In genomic region chr1:43853161-43853921, GRCh38 we compare ENCODE assay signal across 8 cellular contexts.
DNase-seq lines count a peak whose midpoint lies in the region; ATAC-seq and TF ChIP-seq lines count a peak whose summit lies in the region.

No MANE protein-coding gene starts in this region.

- peaks cover 62% of the 10 kb centered on the region for H4K20me1 ChIP-seq in smooth muscle cell (ENCODE audit: low read depth)

- peak; percentile 66 for ATAC-seq in GM19463 (IDR thresholded peaks at IDR 0.05; ENCODE audit: unreplicated experiment)
- ATAC-seq in mucosa of descending colon, result peak; percentile 90
- no peak for ATAC-seq in HG03159 (IDR thresholded peaks at IDR 0.05; ENCODE audit: unreplicated experiment)

- WGBS in smooth muscle cell (ENCODE audit: low lambda C conversion rate), result 75% methylated on average over 7 of the region's 7 CpGs

- H3K27ac ChIP-seq in smooth muscle cell (ENCODE audit: low read depth), result no peak overlapping the region

- H3K4me1 ChIP-seq in mucosa of descending colon (ENCODE audit: low read depth) (peaks cover 7% of the 10 kb centered on the region), smooth muscle cell (ENCODE audit: low read depth) (no peaks in the 10 kb centered on the region)

- intact Hi-C loops in mucosa of descending colon (cut with DNase I, micrococcal nuclease), result no loop called here

- no peaks in the 10 kb centered on the region for H3K79me2 ChIP-seq in smooth muscle cell (ENCODE audit: low read depth)

- no peaks in the 10 kb centered on the region for H3K27me3 ChIP-seq in smooth muscle cell (ENCODE audit: low read depth)

- no peaks in the 10 kb centered on the region for H3F3A ChIP-seq in smooth muscle cell (ENCODE audit: low read depth)

- H3K36me3 ChIP-seq in mucosa of descending colon (ENCODE audit: low read depth) (no peaks in the 10 kb centered on the region), smooth muscle cell (ENCODE audit: low read depth) (no peaks in the 10 kb centered on the region)

- H3K4me3 ChIP-seq in AG10803 (ENCODE audit: low read length) (no peak overlapping the region), mucosa of descending colon (no peak overlapping the region), smooth muscle cell (no peak overlapping the region)

- H3K4me2 ChIP-seq in smooth muscle cell, result no peak overlapping the region

- no peak overlapping the region for H3K9ac ChIP-seq in smooth muscle cell (ENCODE audit: low read depth)

- no peak for TF ChIP-seq CTCF in AG10803 (conservative IDR thresholded peaks at IDR 0.05; ENCODE audit: low read length)
- no peak for TF ChIP-seq CTCF in mucosa of descending colon (IDR thresholded peaks at IDR 0.05)
- no peak for TF ChIP-seq CTCF in smooth muscle cell (IDR thresholded peaks at IDR 0.05; ENCODE audit: borderline replicate concordance, insufficient read depth, poor library complexity, severe bottlenecking)

- H3K9me3 ChIP-seq in mucosa of descending colon, result no peaks in the 10 kb centered on the region
- no peaks in the 10 kb centered on the region for H3K9me3 ChIP-seq in smooth muscle cell (replicated peaks; ENCODE audit: low read depth)

- H2AFZ ChIP-seq in smooth muscle cell (ENCODE audit: low read depth), result no peak overlapping the region

- DNase-seq in AG10803 (ENCODE audit: low read depth) (peak; percentile 94), NCI-H2107 treated with DMSO at 0.1 percent for 48 hours (lab: John Stamatoyannopoulos, UW; ENCODE audit: unreplicated experiment) (peak; percentile 93), mucosa of descending colon (peak; percentile 82 to 84 (median 84)), smooth muscle cell (lab: John Stamatoyannopoulos, UW; ENCODE audit: unreplicated experiment) (no peak), putamen (ENCODE audit: low spot score) (no peak)
- DNase-seq in activated gamma-delta T cell treated with anti-CD3 and anti-CD28 coated beads, Interleukin-2, amount 50 U/mL, for 16 hours (ENCODE audit: low read depth), result peak; percentile 20

Comparison
In these comparisons a context has a peak if more than half of its experiments do, and no peak if none do; other contexts are left out.
1. DNase-seq: peak in AG10803 (single experiment), NCI-H2107 treated with DMSO at 0.1 percent for 48 hours (single experiment), activated gamma-delta T cell treated with anti-CD3 and anti-CD28 coated beads, Interleukin-2, amount 50 U/mL, for 16 hours (single experiment) and mucosa of descending colon (3 of 3); none in smooth muscle cell (single experiment) and putamen (single experiment).